Comparison of ENCODE assay signal across 8 cellular contexts in the genomic region with DNA sequence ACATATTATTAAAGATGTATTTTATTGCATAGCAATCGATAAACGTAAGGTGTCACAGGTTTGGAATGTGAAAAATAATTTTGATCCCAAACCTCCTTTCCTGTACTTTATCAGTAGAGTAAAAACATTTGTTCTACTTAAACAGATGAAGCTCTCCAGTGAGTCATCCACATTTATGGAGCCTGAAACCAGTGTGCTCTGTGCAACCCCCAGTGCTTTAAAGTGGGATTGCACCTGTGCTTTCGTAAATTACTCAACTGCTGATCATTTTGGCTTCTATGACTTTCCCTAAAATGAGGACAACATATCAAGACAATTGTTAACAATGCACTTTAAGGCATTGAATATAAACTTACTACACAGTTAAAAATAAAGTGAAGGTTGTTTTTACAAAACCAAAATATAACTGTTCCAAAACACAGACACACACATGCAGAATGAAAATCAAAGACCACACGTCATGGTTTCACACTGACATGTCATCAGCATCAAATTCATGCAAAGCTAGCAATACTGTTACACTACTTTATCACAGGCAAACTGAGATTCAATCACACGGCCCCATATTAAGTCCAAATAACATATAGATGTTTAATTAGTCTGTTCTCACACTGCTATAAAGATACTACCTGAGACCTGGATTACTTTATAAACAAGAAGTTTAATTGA.
DNase-seq lines count a peak whose midpoint lies in the region; ATAC-seq and TF ChIP-seq lines count a peak whose summit lies in the region.

No MANE protein-coding gene starts in this region.

- DNase-seq in NCI-H82 (lab: John Stamatoyannopoulos, UW) (peak; percentile 38), NCI-H82 treated with DMSO at 0.1 percent for 48 hours (lab: John Stamatoyannopoulos, UW; ENCODE audit: unreplicated experiment) (no peak), amniotic epithelial cell (ENCODE audit: low read depth) (peak; percentile 73), kidney tubule cell (ENCODE audit: low spot score) (peak; percentile 66), GDM1 (lab: John Stamatoyannopoulos, UW) (no peak), anterior cingulate cortex (lab: John Stamatoyannopoulos, UW) (no peak)

- H2AFZ ChIP-seq in KMS-11 (ENCODE audit: low read depth), result no peak overlapping the region

- H3K36me3 ChIP-seq in KMS-11 (ENCODE audit: insufficient read depth), result no peaks in the 10 kb centered on the region; the same call in 1 of the 2 replicates

- no peaks in the 10 kb centered on the region for H3K27me3 ChIP-seq in KMS-11 (ENCODE audit: insufficient read depth, low read depth)

- ATAC-seq in GM21737 (IDR thresholded peaks at IDR 0.05; ENCODE audit: unreplicated experiment), result no peak

- no peak overlapping the region for H3K9ac ChIP-seq in KMS-11

- H3K79me2 ChIP-seq in KMS-11 (ENCODE audit: insufficient read depth, low read depth), result no peaks in the 10 kb centered on the region

- H3K4me1 ChIP-seq in KMS-11 (ENCODE audit: low read depth, poor library complexity, severe bottlenecking), result no peaks in the 10 kb centered on the region

- H3K27ac ChIP-seq in KMS-11, result no peak overlapping the region

- H3K4me3 ChIP-seq in KMS-11 (IDR thresholded peaks at IDR 0.05; ENCODE audit: insufficient read depth, low read depth, low read length), result no peak overlapping the region

- H4K20me1 ChIP-seq in KMS-11 (ENCODE audit: insufficient read depth), result no peaks in the 10 kb centered on the region

- no peak overlapping the region for H3K4me2 ChIP-seq in KMS-11

- peak; percentile 41; the same call in 1 of the 2 replicates for TF ChIP-seq CTCF in KMS-11 (conservative IDR thresholded peaks at IDR 0.05; ENCODE audit: low read depth, low read length)

Comparison
In these comparisons a context has a peak if more than half of its experiments do, and no peak if none do; other contexts are left out.
1. DNase-seq: peak in NCI-H82 (single experiment), amniotic epithelial cell (single experiment) and kidney tubule cell (single experiment); none in NCI-H82 treated with DMSO at 0.1 percent for 48 hours (single experiment), GDM1 (single experiment) and anterior cingulate cortex (0 of 58).